Comparison of ENCODE assay signal across 12 cellular contexts in genomic region chr21:21199342-21200102, GRCh38.
A peak's percentile ranks its signal among the peaks of the same experiment; 100 is the strongest.
DNase-seq lines count a peak whose midpoint lies in the region; ATAC-seq and TF ChIP-seq lines count a peak whose summit lies in the region.
"Had no signal": no experiment of that assay in that cellular context is flagged by ENCODE, and none has a peak within 500 bp of the region (broad histone marks: within the 10 kb centered on the region; RNA-seq: fewer than 3 reads in every experiment).

No MANE protein-coding gene starts in this region.

- intact Hi-C loops in gastrocnemius medialis (cut with DNase I; ENCODE audit: low total_unique reads), result no loop called here

- no peaks in the 10 kb centered on the region for H3K36me3 ChIP-seq in SJSA1
- no peaks in the 10 kb centered on the region for H3K36me3 ChIP-seq in gastrocnemius medialis

- in situ Hi-C loops in gastrocnemius medialis (cut with MboI; ENCODE audit: low sequenced_read_pairs in 4 of 4), result no loop called here

- no peaks in the 10 kb centered on the region for H3K27me3 ChIP-seq in SJSA1 (replicated peaks)
- H3K27me3 ChIP-seq in gastrocnemius medialis, result no peaks in the 10 kb centered on the region

- H3K9me3 ChIP-seq in SJSA1 (replicated peaks), result no peaks in the 10 kb centered on the region
- no peaks in the 10 kb centered on the region for H3K9me3 ChIP-seq in gastrocnemius medialis

- H3K27ac ChIP-seq in SJSA1 (peak overlapping the region; percentile 90), epithelial cell of prostate (peak overlapping the region; percentile 35), gastrocnemius medialis (peak overlapping the region; percentile 7 to 55 (median 24))

- DNase-seq in ELR (ENCODE audit: low read depth) (peak; percentile 31), SJSA1 (ENCODE audit: low read depth in 1 of 2, low spot score in 2 of 2) (no peak), epithelial cell of prostate (ENCODE audit: low read depth, low spot score) (no peak), gastrocnemius medialis (no peak), amygdala (lab: John Stamatoyannopoulos, UW) (no peak), GOT3 (lab: John Stamatoyannopoulos, UW) (no peak), NCI-H1417 treated with DMSO at 0.1 percent for 48 hours (lab: John Stamatoyannopoulos, UW) (no peak)
- no peak for DNase-seq in stimulated activated CD4-positive, alpha-beta T cell treated with anti-CD3 and anti-CD28 coated beads, Interleukin-15, amount 100 ng/mL, for 24 hours
- DNase-seq: activated B cell treated with CpG ODN at 0.5 μM for 24 hours; activated effector memory CD4-positive, alpha-beta T cell treated with Interleukin-2 at 50 U/mL for 16 hours; midbrain; NCI-H510A had no signal

- no peak for TF ChIP-seq POLR2A in gastrocnemius medialis (IDR thresholded peaks at IDR 0.05)

- H3K4me1 ChIP-seq in SJSA1 (replicated peaks) (peaks cover 18% of the 10 kb centered on the region), gastrocnemius medialis (peaks cover 0 to 5% of the 10 kb centered on the region in 2 donors)

- no peak for TF ChIP-seq CTCF in gastrocnemius medialis (IDR thresholded peaks at IDR 0.05 in 4 of 5, conservative IDR thresholded peaks at IDR 0.05 in 1 of 5)

- no peak overlapping the region for H3K4me3 ChIP-seq in SJSA1
- H3K4me3 ChIP-seq in gastrocnemius medialis, result no peak overlapping the region

- ATAC-seq in gastrocnemius medialis, result no peak

Comparison
In these comparisons a context has a peak if more than half of its experiments do, and no peak if none do; other contexts are left out.
1. H3K27ac ChIP-seq: peak in every context shown above with its lines; median percentile 90 in SJSA1; 35 in epithelial cell of prostate; 24 in gastrocnemius medialis.